Comparison of ENCODE assay signal across 8 cellular contexts in the genomic region with DNA sequence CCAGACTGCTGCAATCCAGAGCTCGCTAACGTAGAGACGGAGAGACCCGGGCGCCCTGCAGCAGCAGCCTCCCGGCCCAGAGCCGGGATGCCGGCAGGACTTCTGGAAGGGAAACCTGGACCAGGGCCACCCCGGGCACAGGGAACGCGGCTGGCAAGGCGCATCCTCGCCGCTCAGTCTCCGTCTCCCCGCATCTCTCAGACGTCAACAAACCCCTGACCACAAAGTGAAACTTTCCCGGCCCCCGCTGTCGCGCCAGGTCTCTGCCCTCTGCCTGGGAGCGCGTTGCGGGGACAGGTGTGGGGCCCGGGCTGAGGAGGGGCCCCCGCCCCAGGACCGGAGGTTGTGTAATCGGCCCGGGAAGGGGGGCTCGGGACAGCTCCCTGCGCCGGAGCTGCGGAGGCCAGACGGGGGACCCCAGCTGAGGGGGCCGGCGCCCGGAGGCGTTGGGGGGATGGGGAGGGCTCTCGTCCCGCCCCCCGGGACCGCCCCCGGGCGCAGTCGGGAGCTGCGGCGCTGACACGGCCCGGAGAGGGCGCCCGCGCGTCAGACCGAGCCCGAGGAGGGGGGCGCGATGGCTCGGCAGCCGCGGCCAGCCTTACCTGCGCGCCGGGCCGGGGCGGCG.
DNase-seq lines count a peak whose midpoint lies in the region; ATAC-seq and TF ChIP-seq lines count a peak whose summit lies in the region.

No MANE protein-coding gene starts in this region.

- peak overlapping the region; percentile 66 to 80 for H3K4me3 ChIP-seq in neutrophil (ENCODE audit: low read depth in 1 of 2, low read length in 1 of 2)
- H3K4me3 ChIP-seq in aorta (ENCODE audit: low read length in 2 of 2), result peak overlapping the region; percentile 69 to 92

- TF ChIP-seq CTCF in neutrophil (IDR thresholded peaks at IDR 0.05), result no peak

- H3K4me1 ChIP-seq in neutrophil (ENCODE audit: control insufficient read depth in 1 of 2, insufficient read depth in 1 of 2, low read depth in 1 of 2, low read length in 1 of 2) (peaks cover 12 to 14% of the 10 kb centered on the region in 2 experiments), aorta (ENCODE audit: control insufficient read depth in 1 of 2, insufficient read depth in 2 of 2, low read length in 2 of 2) (peaks cover 0 to 4% of the 10 kb centered on the region in 2 donors)

- no peak overlapping the region for H3K27ac ChIP-seq in neutrophil
- H3K27ac ChIP-seq in aorta (ENCODE audit: low read depth in 1 of 2, low read length in 2 of 2), result no peak overlapping the region

- DNase-seq in COR-L47 (lab: John Stamatoyannopoulos, UW) (peak; percentile 48), NCI-H345 (lab: John Stamatoyannopoulos, UW) (peak; percentile 83), globus pallidus (ENCODE audit: low spot score) (peak; percentile 75), aorta (peak; percentile 82 to 86)
- peak; percentile 22 to 63 for DNase-seq in activated T-helper 1 cell treated with anti-CD3 and anti-CD28 coated beads, Interleukin-2, amount 50 U/mL, for 16 hours (ENCODE audit: low read depth in 1 of 2, low spot score in 1 of 2)

- intact Hi-C loops in aorta (cut with DNase I), result loop anchor here in 1 of 2 donors (2.0 to 5.0 kb wide), 2 partner anchors 371 to 458 kb away; no protein-coding TSS in a partner anchor

- H3K36me3 ChIP-seq in neutrophil (no peaks in the 10 kb centered on the region), aorta (ENCODE audit: control insufficient read depth in 1 of 2, insufficient read depth in 2 of 2, low read length in 1 of 2) (no peaks in the 10 kb centered on the region)

- WGBS in aorta, 2 donors, result 0 to 1% methylated on average over 34 to 66 of the region's 66 CpGs

- H3K9me3 ChIP-seq in neutrophil (no peaks in the 10 kb centered on the region), aorta (ENCODE audit: control insufficient read depth, low read length) (no peaks in the 10 kb centered on the region)

- ATAC-seq in GM19025 (IDR thresholded peaks at IDR 0.05; ENCODE audit: low read depth, unreplicated experiment) (peak; percentile 66), HG03103 (IDR thresholded peaks at IDR 0.05; ENCODE audit: low read depth, unreplicated experiment) (peak; percentile 62), aorta (ENCODE audit: low FRiP score) (peak; percentile 88)

- H3K27me3 ChIP-seq in neutrophil (peaks cover 47% of the 10 kb centered on the region), aorta (ENCODE audit: control insufficient read depth in 1 of 2, insufficient read depth in 2 of 2, low read length in 1 of 2) (no peaks in the 10 kb centered on the region)
